Comparison of ENCODE assay signal across 1 cellular context in genomic region chr17:82217530-82218204, GRCh38.
TF ChIP-seq lines count a peak whose summit lies in the region.

No MANE protein-coding gene starts in this region.

TF ChIP-seq in K562, 482 proteins besides CTCF, POLR2A, EP300 and RAD21 (continued from another document):
- TF ChIP-seq, protein P1, sequence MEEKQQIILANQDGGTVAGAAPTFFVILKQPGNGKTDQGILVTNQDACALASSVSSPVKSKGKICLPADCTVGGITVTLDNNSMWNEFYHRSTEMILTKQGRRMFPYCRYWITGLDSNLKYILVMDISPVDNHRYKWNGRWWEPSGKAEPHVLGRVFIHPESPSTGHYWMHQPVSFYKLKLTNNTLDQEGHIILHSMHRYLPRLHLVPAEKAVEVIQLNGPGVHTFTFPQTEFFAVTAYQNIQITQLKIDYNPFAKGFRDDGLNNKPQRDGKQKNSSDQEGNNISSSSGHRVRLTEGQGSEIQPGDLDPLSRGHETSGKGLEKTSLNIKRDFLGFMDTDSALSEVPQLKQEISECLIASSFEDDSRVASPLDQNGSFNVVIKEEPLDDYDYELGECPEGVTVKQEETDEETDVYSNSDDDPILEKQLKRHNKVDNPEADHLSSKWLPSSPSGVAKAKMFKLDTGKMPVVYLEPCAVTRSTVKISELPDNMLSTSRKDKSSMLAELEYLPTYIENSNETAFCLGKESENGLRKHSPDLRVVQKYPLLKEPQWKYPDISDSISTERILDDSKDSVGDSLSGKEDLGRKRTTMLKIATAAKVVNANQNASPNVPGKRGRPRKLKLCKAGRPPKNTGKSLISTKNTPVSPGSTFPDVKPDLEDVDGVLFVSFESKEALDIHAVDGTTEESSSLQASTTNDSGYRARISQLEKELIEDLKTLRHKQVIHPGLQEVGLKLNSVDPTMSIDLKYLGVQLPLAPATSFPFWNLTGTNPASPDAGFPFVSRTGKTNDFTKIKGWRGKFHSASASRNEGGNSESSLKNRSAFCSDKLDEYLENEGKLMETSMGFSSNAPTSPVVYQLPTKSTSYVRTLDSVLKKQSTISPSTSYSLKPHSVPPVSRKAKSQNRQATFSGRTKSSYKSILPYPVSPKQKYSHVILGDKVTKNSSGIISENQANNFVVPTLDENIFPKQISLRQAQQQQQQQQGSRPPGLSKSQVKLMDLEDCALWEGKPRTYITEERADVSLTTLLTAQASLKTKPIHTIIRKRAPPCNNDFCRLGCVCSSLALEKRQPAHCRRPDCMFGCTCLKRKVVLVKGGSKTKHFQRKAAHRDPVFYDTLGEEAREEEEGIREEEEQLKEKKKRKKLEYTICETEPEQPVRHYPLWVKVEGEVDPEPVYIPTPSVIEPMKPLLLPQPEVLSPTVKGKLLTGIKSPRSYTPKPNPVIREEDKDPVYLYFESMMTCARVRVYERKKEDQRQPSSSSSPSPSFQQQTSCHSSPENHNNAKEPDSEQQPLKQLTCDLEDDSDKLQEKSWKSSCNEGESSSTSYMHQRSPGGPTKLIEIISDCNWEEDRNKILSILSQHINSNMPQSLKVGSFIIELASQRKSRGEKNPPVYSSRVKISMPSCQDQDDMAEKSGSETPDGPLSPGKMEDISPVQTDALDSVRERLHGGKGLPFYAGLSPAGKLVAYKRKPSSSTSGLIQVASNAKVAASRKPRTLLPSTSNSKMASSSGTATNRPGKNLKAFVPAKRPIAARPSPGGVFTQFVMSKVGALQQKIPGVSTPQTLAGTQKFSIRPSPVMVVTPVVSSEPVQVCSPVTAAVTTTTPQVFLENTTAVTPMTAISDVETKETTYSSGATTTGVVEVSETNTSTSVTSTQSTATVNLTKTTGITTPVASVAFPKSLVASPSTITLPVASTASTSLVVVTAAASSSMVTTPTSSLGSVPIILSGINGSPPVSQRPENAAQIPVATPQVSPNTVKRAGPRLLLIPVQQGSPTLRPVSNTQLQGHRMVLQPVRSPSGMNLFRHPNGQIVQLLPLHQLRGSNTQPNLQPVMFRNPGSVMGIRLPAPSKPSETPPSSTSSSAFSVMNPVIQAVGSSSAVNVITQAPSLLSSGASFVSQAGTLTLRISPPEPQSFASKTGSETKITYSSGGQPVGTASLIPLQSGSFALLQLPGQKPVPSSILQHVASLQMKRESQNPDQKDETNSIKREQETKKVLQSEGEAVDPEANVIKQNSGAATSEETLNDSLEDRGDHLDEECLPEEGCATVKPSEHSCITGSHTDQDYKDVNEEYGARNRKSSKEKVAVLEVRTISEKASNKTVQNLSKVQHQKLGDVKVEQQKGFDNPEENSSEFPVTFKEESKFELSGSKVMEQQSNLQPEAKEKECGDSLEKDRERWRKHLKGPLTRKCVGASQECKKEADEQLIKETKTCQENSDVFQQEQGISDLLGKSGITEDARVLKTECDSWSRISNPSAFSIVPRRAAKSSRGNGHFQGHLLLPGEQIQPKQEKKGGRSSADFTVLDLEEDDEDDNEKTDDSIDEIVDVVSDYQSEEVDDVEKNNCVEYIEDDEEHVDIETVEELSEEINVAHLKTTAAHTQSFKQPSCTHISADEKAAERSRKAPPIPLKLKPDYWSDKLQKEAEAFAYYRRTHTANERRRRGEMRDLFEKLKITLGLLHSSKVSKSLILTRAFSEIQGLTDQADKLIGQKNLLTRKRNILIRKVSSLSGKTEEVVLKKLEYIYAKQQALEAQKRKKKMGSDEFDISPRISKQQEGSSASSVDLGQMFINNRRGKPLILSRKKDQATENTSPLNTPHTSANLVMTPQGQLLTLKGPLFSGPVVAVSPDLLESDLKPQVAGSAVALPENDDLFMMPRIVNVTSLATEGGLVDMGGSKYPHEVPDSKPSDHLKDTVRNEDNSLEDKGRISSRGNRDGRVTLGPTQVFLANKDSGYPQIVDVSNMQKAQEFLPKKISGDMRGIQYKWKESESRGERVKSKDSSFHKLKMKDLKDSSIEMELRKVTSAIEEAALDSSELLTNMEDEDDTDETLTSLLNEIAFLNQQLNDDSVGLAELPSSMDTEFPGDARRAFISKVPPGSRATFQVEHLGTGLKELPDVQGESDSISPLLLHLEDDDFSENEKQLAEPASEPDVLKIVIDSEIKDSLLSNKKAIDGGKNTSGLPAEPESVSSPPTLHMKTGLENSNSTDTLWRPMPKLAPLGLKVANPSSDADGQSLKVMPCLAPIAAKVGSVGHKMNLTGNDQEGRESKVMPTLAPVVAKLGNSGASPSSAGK (IDR thresholded peaks at IDR 0.05), result peak; percentile 90
- TF ChIP-seq ZNF695 (CRISPR knock-in tag; IDR thresholded peaks at IDR 0.05) (0 out of 2 replicates have a peak, but pooled peaks have one; percentile 28), ETV1 (tag; conservative IDR thresholded peaks at IDR 0.05; ENCODE audit: low read depth) (peak; percentile 86), ZNF589 (CRISPR knock-in tag; IDR thresholded peaks at IDR 0.05; ENCODE audit: low read depth) (peak; percentile 25; the same call in 1 of the 2 replicates), ZNF311 (CRISPR knock-in tag; IDR thresholded peaks at IDR 0.05) (peak; percentile 65; the same call in 1 of the 2 replicates), MYC (IDR thresholded peaks at IDR 0.05; ENCODE audit: low read depth, low read length) (peak; percentile 0; the same call in 1 of the 2 replicates), MYC (CRISPR knock-in tag; IDR thresholded peaks at IDR 0.05; ENCODE audit: borderline replicate concordance, low read depth) (no peak), BRF1 (IDR thresholded peaks at IDR 0.05; ENCODE audit: borderline replicate concordance, extremely low read depth, insufficient read length) (no peak), SP1 (CRISPR knock-in tag; IDR thresholded peaks at IDR 0.05) (no peak), NFRKB (IDR thresholded peaks at IDR 0.05; ENCODE audit: low read depth) (peak; percentile 81; the same call in 1 of the 2 replicates), KDM5B (IDR thresholded peaks at IDR 0.05; ENCODE audit: insufficient replicate concordance, low read depth, low read length) (no peak), SRSF3 (IDR thresholded peaks at IDR 0.05; ENCODE audit: insufficient read depth, low read length) (no peak), SMARCA4 (IDR thresholded peaks at IDR 0.05) (peak; percentile 27; the same call in 1 of the 2 replicates), ZNF395 (CRISPR knock-in tag; IDR thresholded peaks at IDR 0.05) (peak; percentile 94), ZNF324 (CRISPR knock-in tag; IDR thresholded peaks at IDR 0.05) (peak; percentile 15; the same call in 1 of the 2 replicates), CEBPG (CRISPR knock-in tag; IDR thresholded peaks at IDR 0.05) (no peak), CEBPG (tag; conservative IDR thresholded peaks at IDR 0.05 in 1 of 2, IDR thresholded peaks at IDR 0.05 in 1 of 2) (peak; percentile 29 to 47; a peak in 3 of 4 replicates), ETV5 (CRISPR knock-in tag; IDR thresholded peaks at IDR 0.05; ENCODE audit: low read depth) (peak; percentile 56; the same call in 1 of the 2 replicates), ZNF644 (tag; IDR thresholded peaks at IDR 0.05; ENCODE audit: low read depth) (peak; percentile 79; the same call in 1 of the 2 replicates)
- TF ChIP-seq, protein P2, sequence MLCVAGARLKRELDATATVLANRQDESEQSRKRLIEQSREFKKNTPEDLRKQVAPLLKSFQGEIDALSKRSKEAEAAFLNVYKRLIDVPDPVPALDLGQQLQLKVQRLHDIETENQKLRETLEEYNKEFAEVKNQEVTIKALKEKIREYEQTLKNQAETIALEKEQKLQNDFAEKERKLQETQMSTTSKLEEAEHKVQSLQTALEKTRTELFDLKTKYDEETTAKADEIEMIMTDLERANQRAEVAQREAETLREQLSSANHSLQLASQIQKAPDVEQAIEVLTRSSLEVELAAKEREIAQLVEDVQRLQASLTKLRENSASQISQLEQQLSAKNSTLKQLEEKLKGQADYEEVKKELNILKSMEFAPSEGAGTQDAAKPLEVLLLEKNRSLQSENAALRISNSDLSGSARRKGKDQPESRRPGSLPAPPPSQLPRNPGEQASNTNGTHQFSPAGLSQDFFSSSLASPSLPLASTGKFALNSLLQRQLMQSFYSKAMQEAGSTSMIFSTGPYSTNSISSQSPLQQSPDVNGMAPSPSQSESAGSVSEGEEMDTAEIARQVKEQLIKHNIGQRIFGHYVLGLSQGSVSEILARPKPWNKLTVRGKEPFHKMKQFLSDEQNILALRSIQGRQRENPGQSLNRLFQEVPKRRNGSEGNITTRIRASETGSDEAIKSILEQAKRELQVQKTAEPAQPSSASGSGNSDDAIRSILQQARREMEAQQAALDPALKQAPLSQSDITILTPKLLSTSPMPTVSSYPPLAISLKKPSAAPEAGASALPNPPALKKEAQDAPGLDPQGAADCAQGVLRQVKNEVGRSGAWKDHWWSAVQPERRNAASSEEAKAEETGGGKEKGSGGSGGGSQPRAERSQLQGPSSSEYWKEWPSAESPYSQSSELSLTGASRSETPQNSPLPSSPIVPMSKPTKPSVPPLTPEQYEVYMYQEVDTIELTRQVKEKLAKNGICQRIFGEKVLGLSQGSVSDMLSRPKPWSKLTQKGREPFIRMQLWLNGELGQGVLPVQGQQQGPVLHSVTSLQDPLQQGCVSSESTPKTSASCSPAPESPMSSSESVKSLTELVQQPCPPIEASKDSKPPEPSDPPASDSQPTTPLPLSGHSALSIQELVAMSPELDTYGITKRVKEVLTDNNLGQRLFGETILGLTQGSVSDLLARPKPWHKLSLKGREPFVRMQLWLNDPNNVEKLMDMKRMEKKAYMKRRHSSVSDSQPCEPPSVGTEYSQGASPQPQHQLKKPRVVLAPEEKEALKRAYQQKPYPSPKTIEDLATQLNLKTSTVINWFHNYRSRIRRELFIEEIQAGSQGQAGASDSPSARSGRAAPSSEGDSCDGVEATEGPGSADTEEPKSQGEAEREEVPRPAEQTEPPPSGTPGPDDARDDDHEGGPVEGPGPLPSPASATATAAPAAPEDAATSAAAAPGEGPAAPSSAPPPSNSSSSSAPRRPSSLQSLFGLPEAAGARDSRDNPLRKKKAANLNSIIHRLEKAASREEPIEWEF (CRISPR knock-in tag; IDR thresholded peaks at IDR 0.05), result peak; percentile 76; the same call in 1 of the 2 replicates
- TF ChIP-seq, protein P3, sequence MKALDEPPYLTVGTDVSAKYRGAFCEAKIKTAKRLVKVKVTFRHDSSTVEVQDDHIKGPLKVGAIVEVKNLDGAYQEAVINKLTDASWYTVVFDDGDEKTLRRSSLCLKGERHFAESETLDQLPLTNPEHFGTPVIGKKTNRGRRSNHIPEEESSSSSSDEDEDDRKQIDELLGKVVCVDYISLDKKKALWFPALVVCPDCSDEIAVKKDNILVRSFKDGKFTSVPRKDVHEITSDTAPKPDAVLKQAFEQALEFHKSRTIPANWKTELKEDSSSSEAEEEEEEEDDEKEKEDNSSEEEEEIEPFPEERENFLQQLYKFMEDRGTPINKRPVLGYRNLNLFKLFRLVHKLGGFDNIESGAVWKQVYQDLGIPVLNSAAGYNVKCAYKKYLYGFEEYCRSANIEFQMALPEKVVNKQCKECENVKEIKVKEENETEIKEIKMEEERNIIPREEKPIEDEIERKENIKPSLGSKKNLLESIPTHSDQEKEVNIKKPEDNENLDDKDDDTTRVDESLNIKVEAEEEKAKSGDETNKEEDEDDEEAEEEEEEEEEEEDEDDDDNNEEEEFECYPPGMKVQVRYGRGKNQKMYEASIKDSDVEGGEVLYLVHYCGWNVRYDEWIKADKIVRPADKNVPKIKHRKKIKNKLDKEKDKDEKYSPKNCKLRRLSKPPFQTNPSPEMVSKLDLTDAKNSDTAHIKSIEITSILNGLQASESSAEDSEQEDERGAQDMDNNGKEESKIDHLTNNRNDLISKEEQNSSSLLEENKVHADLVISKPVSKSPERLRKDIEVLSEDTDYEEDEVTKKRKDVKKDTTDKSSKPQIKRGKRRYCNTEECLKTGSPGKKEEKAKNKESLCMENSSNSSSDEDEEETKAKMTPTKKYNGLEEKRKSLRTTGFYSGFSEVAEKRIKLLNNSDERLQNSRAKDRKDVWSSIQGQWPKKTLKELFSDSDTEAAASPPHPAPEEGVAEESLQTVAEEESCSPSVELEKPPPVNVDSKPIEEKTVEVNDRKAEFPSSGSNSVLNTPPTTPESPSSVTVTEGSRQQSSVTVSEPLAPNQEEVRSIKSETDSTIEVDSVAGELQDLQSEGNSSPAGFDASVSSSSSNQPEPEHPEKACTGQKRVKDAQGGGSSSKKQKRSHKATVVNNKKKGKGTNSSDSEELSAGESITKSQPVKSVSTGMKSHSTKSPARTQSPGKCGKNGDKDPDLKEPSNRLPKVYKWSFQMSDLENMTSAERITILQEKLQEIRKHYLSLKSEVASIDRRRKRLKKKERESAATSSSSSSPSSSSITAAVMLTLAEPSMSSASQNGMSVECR (CRISPR knock-in tag; IDR thresholded peaks at IDR 0.05), result 0 out of 2 replicates have a peak, but pooled peaks have one; percentile 13
TF ChIP-seq in K562: peak in this region for 60.
